Comparison of ENCODE assay signal across 2 cellular contexts in the genomic region with DNA sequence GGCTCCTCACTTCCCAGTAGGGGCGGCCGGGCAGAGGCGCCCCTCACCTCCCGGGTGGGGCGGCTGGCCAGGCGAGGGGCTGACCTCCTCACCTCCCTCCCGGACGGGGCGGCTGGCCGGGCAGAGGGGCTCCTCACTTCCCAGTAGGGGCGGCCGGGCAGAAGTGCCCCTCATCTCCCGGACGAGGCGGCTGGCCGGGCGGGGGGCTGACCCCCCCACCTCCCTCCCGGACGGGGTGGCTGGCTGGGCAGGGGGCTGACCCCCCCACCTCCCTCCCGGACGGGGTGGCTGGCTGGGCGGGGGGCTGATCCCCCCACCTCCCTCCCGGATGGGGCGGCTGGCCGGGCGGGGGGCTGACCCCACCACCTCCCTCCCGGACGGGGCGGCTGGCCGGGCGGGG. TPM values are rescaled to one million over a fixed set of nuclear protein-coding genes. Genes with fewer than 3 reads are reported as not detected.
"Had no signal": no experiment of that assay in that cellular context is flagged by ENCODE, and none has a peak within 500 bp of the region (broad histone marks: within the 10 kb centered on the region; RNA-seq: fewer than 3 reads in every experiment).

No MANE protein-coding gene starts in this region.

RNA-seq across cellular contexts. Expression of a gene that starts 14.9 kb away (rescaled TPM):
- total RNA-seq: G401, GM12878 had no signal
- polyA plus RNA-seq: GM12878 had no signal

RNA-seq across cellular contexts. Expression of a gene that starts 27.0 kb away (rescaled TPM):
- total RNA-seq: G401, GM12878 had no signal
- polyA plus RNA-seq: GM12878 had no signal

RNA-seq across cellular contexts. Expression of a gene that starts 40.0 kb away (rescaled TPM):
- total RNA-seq: G401, GM12878 had no signal
